In the genomic region with DNA sequence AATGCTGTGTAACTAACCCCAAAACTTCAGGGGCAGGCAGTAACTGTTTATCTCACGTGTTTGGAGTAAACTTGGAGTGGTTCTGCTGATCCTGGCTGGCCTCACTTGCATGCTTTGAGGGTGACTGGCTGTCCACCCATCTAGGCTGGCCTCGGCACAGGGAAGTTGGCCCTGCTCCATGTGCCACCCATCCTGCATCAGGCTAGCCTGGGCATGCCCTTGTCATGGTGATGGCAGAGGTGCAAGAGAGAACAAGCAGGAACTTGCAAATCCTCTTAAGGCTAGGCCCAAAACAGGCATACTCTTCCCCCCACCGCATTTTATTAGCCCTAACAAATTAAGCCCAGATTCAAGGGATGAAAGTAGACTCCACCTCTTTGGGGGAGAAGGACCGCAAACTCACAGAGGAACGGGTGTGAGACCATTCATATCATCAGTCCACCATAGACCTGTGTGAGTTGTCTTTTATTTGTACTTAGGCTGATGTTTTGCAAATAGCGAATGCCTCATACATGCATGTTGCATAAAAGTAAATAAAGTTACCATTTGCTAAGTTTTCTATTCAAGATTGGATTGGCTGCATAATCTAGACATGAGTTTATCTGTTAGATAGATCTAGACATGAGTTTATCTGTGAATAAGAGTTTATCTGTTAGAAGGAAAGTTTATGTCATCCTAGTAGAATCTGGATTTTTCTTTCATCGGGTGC, we compare ENCODE assay signal across 10 cellular contexts.
DNase-seq lines count a peak whose midpoint lies in the region; ATAC-seq and TF ChIP-seq lines count a peak whose summit lies in the region.
"Had no signal": no experiment of that assay in that cellular context is flagged by ENCODE, and none has a peak within 500 bp of the region (broad histone marks: within the 10 kb centered on the region; RNA-seq: fewer than 3 reads in every experiment).

No MANE protein-coding gene starts in this region.

- TF ChIP-seq CTCF in RWPE1 (conservative IDR thresholded peaks at IDR 0.05; ENCODE audit: low read depth) (no peak), heart left ventricle (IDR thresholded peaks at IDR 0.05) (no peak)

- H3K36me3 Mint-ChIP-seq in activated naive CD4-positive, alpha-beta T cell treated with anti-CD3 and anti-CD28 coated beads, Interleukin-2, amount 10 ng/mL, durations not matched to agents 7 days and 5 days, result peaks cover 5% of the 10 kb centered on the region
- peaks cover 3% of the 10 kb centered on the region for H3K36me3 Mint-ChIP-seq in activated CD4-positive, alpha-beta T cell treated with anti-CD3 and anti-CD28 coated beads, Interleukin-2, amount 10 ng/mL, durations not matched to agents 24 days and 14 days (ENCODE audit: low read depth)

- peaks cover 8% of the 10 kb centered on the region for H3K4me1 Mint-ChIP-seq in activated naive CD4-positive, alpha-beta T cell treated with anti-CD3 and anti-CD28 coated beads, Interleukin-2, amount 10 ng/mL, durations not matched to agents 7 days and 5 days
- peaks cover 12% of the 10 kb centered on the region for H3K4me1 Mint-ChIP-seq in activated CD4-positive, alpha-beta T cell treated with anti-CD3 and anti-CD28 coated beads, Interleukin-2, amount 10 ng/mL, durations not matched to agents 24 days and 14 days

- intact Hi-C loops in heart left ventricle (cut with DNase I), result no loop called here
- intact Hi-C loops in activated CD4-positive, alpha-beta T cell treated with anti-CD3 and anti-CD28 coated beads, Interleukin-2, amount 10 ng/mL, durations not matched to agents 24 days and 14 days (cut with micrococcal nuclease), result loop anchor here (5.0 kb wide), 1 partner anchor 37 kb away; no protein-coding TSS in a partner anchor

- H3K27ac ChIP-seq in RWPE1 (peak overlapping the region; percentile 66), heart left ventricle (peak overlapping the region in 7 of 12 donors; percentile 4 to 37 (median 22))
- H3K27ac ChIP-seq: KMS-11 had no signal

- CTCF ChIA-PET in activated naive CD4-positive, alpha-beta T cell treated with anti-CD3 and anti-CD28 coated beads, Interleukin-2, amount 10 ng/mL, durations not matched to agents 7 days and 5 days (lab: Charles Lee), result no interaction called here
- CTCF ChIA-PET in RWPE1 (lab: Yijun Ruan, JAX), result no interaction called here

- POLR2A ChIA-PET in RWPE1 (lab: Yijun Ruan, JAX; ENCODE audit: low non-redundant PET), result no interaction called here

- H3K4me3 ChIP-seq in heart left ventricle, result no peak overlapping the region

- H3K9me3 Mint-ChIP-seq in activated naive CD4-positive, alpha-beta T cell treated with anti-CD3 and anti-CD28 coated beads, Interleukin-2, amount 10 ng/mL, durations not matched to agents 7 days and 5 days, result no peaks in the 10 kb centered on the region
- H3K9me3 Mint-ChIP-seq in activated CD4-positive, alpha-beta T cell treated with anti-CD3 and anti-CD28 coated beads, Interleukin-2, amount 10 ng/mL, durations not matched to agents 24 days and 14 days, result no peaks in the 10 kb centered on the region
- H3K9me3 Mint-ChIP-seq: central memory CD8-positive, alpha-beta T cell had no signal

- ATAC-seq in heart left ventricle, result peak; percentile 86 to 94 (median 92)

- no peak for TF ChIP-seq POLR2A in heart left ventricle (IDR thresholded peaks at IDR 0.05)

- no peaks in the 10 kb centered on the region for H3K9me3 ChIP-seq in heart left ventricle

- H3K27me3 Mint-ChIP-seq in activated naive CD4-positive, alpha-beta T cell treated with anti-CD3 and anti-CD28 coated beads, Interleukin-2, amount 10 ng/mL, durations not matched to agents 7 days and 5 days, result no peaks in the 10 kb centered on the region
- no peaks in the 10 kb centered on the region for H3K27me3 Mint-ChIP-seq in activated CD4-positive, alpha-beta T cell treated with anti-CD3 and anti-CD28 coated beads, Interleukin-2, amount 10 ng/mL, durations not matched to agents 24 days and 14 days
- H3K27me3 Mint-ChIP-seq: central memory CD8-positive, alpha-beta T cell had no signal

- no peak overlapping the region for H3K4me3 Mint-ChIP-seq in activated naive CD4-positive, alpha-beta T cell treated with anti-CD3 and anti-CD28 coated beads, Interleukin-2, amount 10 ng/mL, durations not matched to agents 7 days and 5 days
- no peak overlapping the region for H3K4me3 Mint-ChIP-seq in activated CD4-positive, alpha-beta T cell treated with anti-CD3 and anti-CD28 coated beads, Interleukin-2, amount 10 ng/mL, durations not matched to agents 24 days and 14 days
- H3K4me3 Mint-ChIP-seq: central memory CD8-positive, alpha-beta T cell had no signal

- no peaks in the 10 kb centered on the region for H3K27me3 ChIP-seq in heart left ventricle

- DNase-seq in activated naive CD4-positive, alpha-beta T cell treated with anti-CD3 and anti-CD28 coated beads, Interleukin-2, amount 10 ng/mL, durations not matched to agents 7 days and 5 days, result no peak
- DNase-seq in activated naive CD4-positive, alpha-beta T cell (lab: John Stamatoyannopoulos, UW), result no peak
- peak; percentile 73 for DNase-seq in RWPE1 (ENCODE audit: low spot score)
- DNase-seq in heart left ventricle, result peak; percentile 77 to 90 (median 79)
- peak; percentile 61 for DNase-seq in ureter (ENCODE audit: low spot score)
- DNase-seq in NK-92 (lab: John Stamatoyannopoulos, UW; ENCODE audit: unreplicated experiment), result no peak
- DNase-seq in activated CD4-positive, alpha-beta T cell treated with anti-CD3 and anti-CD28 coated beads, Interleukin-2, amount 10 ng/mL, durations not matched to agents 24 days and 14 days, result no peak
- DNase-seq in NCI-H2029 (lab: John Stamatoyannopoulos, UW), result no peak

- no peaks in the 10 kb centered on the region for H3K36me3 ChIP-seq in heart left ventricle

- H3K27ac Mint-ChIP-seq in activated naive CD4-positive, alpha-beta T cell treated with anti-CD3 and anti-CD28 coated beads, Interleukin-2, amount 10 ng/mL, durations not matched to agents 7 days and 5 days, result peak overlapping the region; percentile 10
- no peak overlapping the region for H3K27ac Mint-ChIP-seq in activated CD4-positive, alpha-beta T cell treated with anti-CD3 and anti-CD28 coated beads, Interleukin-2, amount 10 ng/mL, durations not matched to agents 24 days and 14 days

- WGBS in heart left ventricle, 4 donors, result 73 to 78% (median 77%) methylated on average over 7 of the region's 7 CpGs

- H3K4me1 ChIP-seq in heart left ventricle, result peaks cover 0 to 63% (median 19%) of the 10 kb centered on the region in 12 donors

Comparison
In these comparisons a context has a peak if more than half of its experiments do, and no peak if none do; other contexts are left out.
1. DNase-seq: peak in RWPE1 (single experiment), heart left ventricle (5 of 5) and ureter (single experiment); none in activated naive CD4-positive, alpha-beta T cell treated with anti-CD3 and anti-CD28 coated beads, Interleukin-2, amount 10 ng/mL, durations not matched to agents 7 days and 5 days (single experiment), activated naive CD4-positive, alpha-beta T cell (0 of 4), NK-92 (single experiment), activated CD4-positive, alpha-beta T cell treated with anti-CD3 and anti-CD28 coated beads, Interleukin-2, amount 10 ng/mL, durations not matched to agents 24 days and 14 days (single experiment) and NCI-H2029 (single experiment).